In the genomic region with DNA sequence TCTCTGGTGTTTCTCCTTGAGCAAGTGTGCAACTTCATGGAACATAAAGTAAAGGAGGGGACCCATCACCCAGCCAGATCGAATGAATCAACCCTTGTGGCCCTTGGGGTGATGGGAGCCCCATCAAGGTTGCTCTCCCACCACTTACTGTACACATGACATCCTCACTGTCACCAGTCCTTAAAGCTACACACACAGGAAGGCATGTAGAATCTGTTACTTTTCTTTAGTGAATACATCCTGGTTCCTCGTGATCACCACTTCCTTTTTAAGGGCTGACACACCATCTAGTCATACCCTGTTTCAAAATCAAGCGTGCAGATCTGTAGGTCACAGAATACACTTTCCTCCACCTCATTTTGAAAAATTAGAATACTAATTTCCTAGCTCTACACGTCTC, we compare ENCODE assay signal across 8 cellular contexts. TPM values are rescaled to one million over a fixed set of nuclear protein-coding genes. Genes with fewer than 3 reads are reported as not detected.
A peak's percentile ranks its signal among the peaks of the same experiment; 100 is the strongest.
DNase-seq lines count a peak whose midpoint lies in the region; ATAC-seq and TF ChIP-seq lines count a peak whose summit lies in the region.

No MANE protein-coding gene starts in this region.

- no peak overlapping the region for H3K27ac Mint-ChIP-seq in activated B cell treated with CpG ODN at 0.5 μM for 24 hours

- ATAC-seq in activated B cell treated with CpG ODN at 0.5 μM for 24 hours (ENCODE audit: low read depth): peak; percentile 34
- no peak for ATAC-seq in HG02798 (IDR thresholded peaks at IDR 0.05; ENCODE audit: poor library complexity, unreplicated experiment)

- peak; percentile 24 to 25 for DNase-seq in stimulated activated CD4-positive, alpha-beta T cell treated with anti-CD3 and anti-CD28 coated beads, Interleukin-15, amount 100 ng/mL, for 48 hours (ENCODE audit: low read depth in 2 of 2)
- no peak for DNase-seq in stimulated activated CD4-positive, alpha-beta T cell treated with anti-CD3 and anti-CD28 coated beads, Interleukin-4, amount 100 ng/mL, for 1 hour
- no peak for DNase-seq in activated B cell treated with CpG ODN at 0.5 μM for 24 hours
- peak; percentile 10 for DNase-seq in hepatic stellate cell (ENCODE audit: low spot score)
- DNase-seq in DMS153 treated with DMSO at 0.1 percent for 48 hours (lab: John Stamatoyannopoulos, UW; ENCODE audit: unreplicated experiment): no peak
- no peak for DNase-seq in NCI-H2171 (lab: John Stamatoyannopoulos, UW)
- DNase-seq in NCI-H345 treated with DMSO at 0.1 percent for 48 hours (lab: John Stamatoyannopoulos, UW; ENCODE audit: unreplicated experiment): no peak

- no peaks in the 10 kb centered on the region for H3K36me3 Mint-ChIP-seq in activated B cell treated with CpG ODN at 0.5 μM for 24 hours (ENCODE audit: low read depth)

- intact Hi-C loops in activated B cell treated with CpG ODN at 0.5 μM for 24 hours (cut with micrococcal nuclease): no loop called here

- POLR2A ChIA-PET in activated B cell treated with CpG ODN at 0.5 μM for 24 hours (lab: Charles Lee): no interaction called here

- no peak for TF ChIP-seq CTCF in activated B cell treated with CpG ODN at 0.5 μM for 24 hours (IDR thresholded peaks at IDR 0.05)

- H3K9me3 Mint-ChIP-seq in activated B cell treated with CpG ODN at 0.5 μM for 24 hours: no peaks in the 10 kb centered on the region

- peaks cover 12% of the 10 kb centered on the region for H3K4me1 Mint-ChIP-seq in activated B cell treated with CpG ODN at 0.5 μM for 24 hours

- H3K4me3 Mint-ChIP-seq in activated B cell treated with CpG ODN at 0.5 μM for 24 hours: no peak overlapping the region

- CTCF ChIA-PET in activated B cell treated with CpG ODN at 0.5 μM for 24 hours (lab: Charles Lee): interaction anchor here (0.6 kb wide), 1 partner anchor 38 kb away, joined by 3 read pairs; no protein-coding TSS in a partner anchor

- H3K27me3 Mint-ChIP-seq in activated B cell treated with CpG ODN at 0.5 μM for 24 hours: peaks cover 22% of the 10 kb centered on the region

RNA-seq across cellular contexts. Expression of gene MPHOSPH6, which starts 22.6 kb away (rescaled TPM):
- total RNA-seq in activated B cell treated with CpG ODN at 0.5 μM for 24 hours: 22.2 and 31.6 TPM in 2 replicates

Comparison
In these comparisons a context has a peak if more than half of its experiments do, and no peak if none do; other contexts are left out.
1. DNase-seq: peak in stimulated activated CD4-positive, alpha-beta T cell treated with anti-CD3 and anti-CD28 coated beads, Interleukin-15, amount 100 ng/mL, for 48 hours (2 of 2) and hepatic stellate cell (single experiment); none in stimulated activated CD4-positive, alpha-beta T cell treated with anti-CD3 and anti-CD28 coated beads, Interleukin-4, amount 100 ng/mL, for 1 hour (single experiment), activated B cell treated with CpG ODN at 0.5 μM for 24 hours (single experiment), DMS153 treated with DMSO at 0.1 percent for 48 hours (single experiment), NCI-H2171 (single experiment) and NCI-H345 treated with DMSO at 0.1 percent for 48 hours (single experiment).